1 cellular context compared by ENCODE assay signal in genomic region chrX:72271812-72272211, GRCh38.
TF ChIP-seq lines count a peak whose summit lies in the region.

No MANE protein-coding gene starts in this region.

TF ChIP-seq in GM23338, 12 proteins besides CTCF, POLR2A, EP300 and RAD21:
- TF ChIP-seq REST (IDR thresholded peaks at IDR 0.05; ENCODE audit: unreplicated experiment): no peak
- TF ChIP-seq EZH2phosphoT487 (IDR thresholded peaks at IDR 0.05; ENCODE audit: unreplicated experiment): no peak
- no peak for TF ChIP-seq ZNF462 (CRISPR knock-in tag; IDR thresholded peaks at IDR 0.05)
- no peak for TF ChIP-seq ETS1 (IDR thresholded peaks at IDR 0.05)
- no peak for TF ChIP-seq NANOG (IDR thresholded peaks at IDR 0.05; ENCODE audit: borderline replicate concordance)
- TF ChIP-seq ZNF331 (CRISPR knock-in tag; IDR thresholded peaks at IDR 0.05; ENCODE audit: low read depth): no peak
- no peak for TF ChIP-seq ZNF114 (CRISPR knock-in tag; IDR thresholded peaks at IDR 0.05)
- TF ChIP-seq JUNB (IDR thresholded peaks at IDR 0.05; ENCODE audit: unreplicated experiment): no peak
- no peak for TF ChIP-seq POLR2AphosphoS5 (IDR thresholded peaks at IDR 0.05; ENCODE audit: low read depth)
- no peak for TF ChIP-seq CREB1 (CRISPR knock-in tag; IDR thresholded peaks at IDR 0.05; ENCODE audit: low read depth)
- TF ChIP-seq STAT1 (IDR thresholded peaks at IDR 0.05; ENCODE audit: unreplicated experiment): no peak
- no peak for TF ChIP-seq EZH2 (IDR thresholded peaks at IDR 0.05; ENCODE audit: low read depth, unreplicated experiment)
